1 cellular context compared by ENCODE assay signal in genomic region chr1:30991852-30992606, GRCh38.
TF ChIP-seq lines count a peak whose summit lies in the region.

No MANE protein-coding gene starts in this region.

TF ChIP-seq in GM23338, 12 proteins besides CTCF, POLR2A, EP300 and RAD21 (continued from another document):
- TF ChIP-seq, protein P1, sequence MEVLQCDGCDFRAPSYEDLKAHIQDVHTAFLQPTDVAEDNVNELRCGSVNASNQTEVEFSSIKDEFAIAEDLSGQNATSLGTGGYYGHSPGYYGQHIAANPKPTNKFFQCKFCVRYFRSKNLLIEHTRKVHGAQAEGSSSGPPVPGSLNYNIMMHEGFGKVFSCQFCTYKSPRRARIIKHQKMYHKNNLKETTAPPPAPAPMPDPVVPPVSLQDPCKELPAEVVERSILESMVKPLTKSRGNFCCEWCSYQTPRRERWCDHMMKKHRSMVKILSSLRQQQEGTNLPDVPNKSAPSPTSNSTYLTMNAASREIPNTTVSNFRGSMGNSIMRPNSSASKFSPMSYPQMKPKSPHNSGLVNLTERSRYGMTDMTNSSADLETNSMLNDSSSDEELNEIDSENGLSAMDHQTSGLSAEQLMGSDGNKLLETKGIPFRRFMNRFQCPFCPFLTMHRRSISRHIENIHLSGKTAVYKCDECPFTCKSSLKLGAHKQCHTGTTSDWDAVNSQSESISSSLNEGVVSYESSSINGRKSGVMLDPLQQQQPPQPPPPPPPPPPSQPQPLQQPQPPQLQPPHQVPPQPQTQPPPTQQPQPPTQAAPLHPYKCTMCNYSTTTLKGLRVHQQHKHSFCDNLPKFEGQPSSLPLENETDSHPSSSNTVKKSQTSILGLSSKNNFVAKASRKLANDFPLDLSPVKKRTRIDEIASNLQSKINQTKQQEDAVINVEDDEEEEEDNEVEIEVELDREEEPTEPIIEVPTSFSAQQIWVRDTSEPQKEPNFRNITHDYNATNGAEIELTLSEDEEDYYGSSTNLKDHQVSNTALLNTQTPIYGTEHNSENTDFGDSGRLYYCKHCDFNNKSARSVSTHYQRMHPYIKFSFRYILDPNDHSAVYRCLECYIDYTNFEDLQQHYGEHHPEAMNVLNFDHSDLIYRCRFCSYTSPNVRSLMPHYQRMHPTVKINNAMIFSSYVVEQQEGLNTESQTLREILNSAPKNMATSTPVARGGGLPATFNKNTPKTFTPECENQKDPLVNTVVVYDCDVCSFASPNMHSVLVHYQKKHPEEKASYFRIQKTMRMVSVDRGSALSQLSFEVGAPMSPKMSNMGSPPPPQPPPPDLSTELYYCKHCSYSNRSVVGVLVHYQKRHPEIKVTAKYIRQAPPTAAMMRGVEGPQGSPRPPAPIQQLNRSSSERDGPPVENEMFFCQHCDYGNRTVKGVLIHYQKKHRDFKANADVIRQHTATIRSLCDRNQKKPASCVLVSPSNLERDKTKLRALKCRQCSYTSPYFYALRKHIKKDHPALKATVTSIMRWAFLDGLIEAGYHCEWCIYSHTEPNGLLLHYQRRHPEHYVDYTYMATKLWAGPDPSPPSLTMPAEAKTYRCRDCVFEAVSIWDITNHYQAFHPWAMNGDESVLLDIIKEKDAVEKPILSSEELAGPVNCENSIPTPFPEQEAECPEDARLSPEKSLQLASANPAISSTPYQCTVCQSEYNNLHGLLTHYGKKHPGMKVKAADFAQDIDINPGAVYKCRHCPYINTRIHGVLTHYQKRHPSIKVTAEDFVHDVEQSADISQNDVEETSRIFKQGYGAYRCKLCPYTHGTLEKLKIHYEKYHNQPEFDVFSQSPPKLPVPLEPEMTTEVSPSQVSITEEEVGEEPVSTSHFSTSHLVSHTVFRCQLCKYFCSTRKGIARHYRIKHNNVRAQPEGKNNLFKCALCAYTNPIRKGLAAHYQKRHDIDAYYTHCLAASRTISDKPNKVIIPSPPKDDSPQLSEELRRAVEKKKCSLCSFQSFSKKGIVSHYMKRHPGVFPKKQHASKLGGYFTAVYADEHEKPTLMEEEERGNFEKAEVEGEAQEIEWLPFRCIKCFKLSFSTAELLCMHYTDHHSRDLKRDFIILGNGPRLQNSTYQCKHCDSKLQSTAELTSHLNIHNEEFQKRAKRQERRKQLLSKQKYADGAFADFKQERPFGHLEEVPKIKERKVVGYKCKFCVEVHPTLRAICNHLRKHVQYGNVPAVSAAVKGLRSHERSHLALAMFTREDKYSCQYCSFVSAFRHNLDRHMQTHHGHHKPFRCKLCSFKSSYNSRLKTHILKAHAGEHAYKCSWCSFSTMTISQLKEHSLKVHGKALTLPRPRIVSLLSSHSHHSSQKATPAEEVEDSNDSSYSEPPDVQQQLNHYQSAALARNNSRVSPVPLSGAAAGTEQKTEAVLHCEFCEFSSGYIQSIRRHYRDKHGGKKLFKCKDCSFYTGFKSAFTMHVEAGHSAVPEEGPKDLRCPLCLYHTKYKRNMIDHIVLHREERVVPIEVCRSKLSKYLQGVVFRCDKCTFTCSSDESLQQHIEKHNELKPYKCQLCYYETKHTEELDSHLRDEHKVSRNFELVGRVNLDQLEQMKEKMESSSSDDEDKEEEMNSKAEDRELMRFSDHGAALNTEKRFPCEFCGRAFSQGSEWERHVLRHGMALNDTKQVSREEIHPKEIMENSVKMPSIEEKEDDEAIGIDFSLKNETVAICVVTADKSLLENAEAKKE (CRISPR knock-in tag; IDR thresholded peaks at IDR 0.05): no peak
- TF ChIP-seq CREB1 (CRISPR knock-in tag; IDR thresholded peaks at IDR 0.05; ENCODE audit: low read depth): no peak
- no peak for TF ChIP-seq NANOG (IDR thresholded peaks at IDR 0.05; ENCODE audit: borderline replicate concordance)
- no peak for TF ChIP-seq ZNF331 (CRISPR knock-in tag; IDR thresholded peaks at IDR 0.05; ENCODE audit: low read depth)
- TF ChIP-seq ETS1 (IDR thresholded peaks at IDR 0.05): no peak
